In genomic region chr6:53805016-53805415, GRCh38 we compare ENCODE assay signal across 16 cellular contexts.
"Had no signal": no experiment of that assay in that cellular context is flagged by ENCODE, and none has a peak within 500 bp of the region (broad histone marks: within the 10 kb centered on the region; RNA-seq: fewer than 3 reads in every experiment).

No MANE protein-coding gene starts in this region.

- H3K27ac ChIP-seq: hepatocyte, left lung, prostate gland, right lobe of liver, uterus had no signal

- H3K9me3 ChIP-seq: left lung, prostate gland, right lobe of liver, uterus had no signal

- H3K27me3 ChIP-seq: hepatocyte, left lung, right lobe of liver, uterus had no signal

- H3K4me2 ChIP-seq: hepatocyte, smooth muscle cell had no signal

- H3K4me3 ChIP-seq: hepatocyte, left lung, prostate gland, right lobe of liver, smooth muscle cell, uterus had no signal

- ATAC-seq: left lung; right lobe of liver; stimulated activated naive CD8-positive, alpha-beta T cell treated with anti-CD3 and anti-CD28 coated beads, Interleukin-15, amount 100 ng/mL, for 72 hours; T-cell had no signal

- H3K4me1 Mint-ChIP-seq: nephron progenitor cell, T-cell had no signal

- H3K27ac Mint-ChIP-seq: activated naive CD4-positive, alpha-beta T cell treated with anti-CD3 and anti-CD28 coated beads for 36 hours; nephron progenitor cell; stimulated activated naive CD8-positive, alpha-beta T cell treated with anti-CD3 and anti-CD28 coated beads, Interleukin-15, amount 100 ng/mL, for 72 hours; T-cell had no signal

- DNase-seq: activated CD4-positive, CD25-positive, alpha-beta regulatory T cell treated with anti-CD3 and anti-CD28 coated beads, Interleukin-2, amount 50 U/mL, for 72 hours; activated T-cell treated with anti-CD3 and anti-CD28 coated beads for 4 hours; central memory CD4-positive, alpha-beta T cell; effector memory CD4-positive, alpha-beta T cell; islet precursor cell; left lung; nephron progenitor cell; right lobe of liver; stimulated activated naive CD8-positive, alpha-beta T cell treated with anti-CD3 and anti-CD28 coated beads, Interleukin-15, amount 100 ng/mL, for 72 hours; T-helper 9 cell; uterus had no signal

- H3K9me3 Mint-ChIP-seq: activated naive CD4-positive, alpha-beta T cell treated with anti-CD3 and anti-CD28 coated beads for 36 hours; nephron progenitor cell; stimulated activated naive CD8-positive, alpha-beta T cell treated with anti-CD3 and anti-CD28 coated beads, Interleukin-15, amount 100 ng/mL, for 72 hours; T-cell had no signal

- H3K36me3 ChIP-seq: left lung, prostate gland, right lobe of liver, uterus had no signal

- H3K4me1 ChIP-seq: left lung, prostate gland, right lobe of liver, uterus had no signal

- H3K4me3 Mint-ChIP-seq: activated naive CD4-positive, alpha-beta T cell treated with anti-CD3 and anti-CD28 coated beads for 36 hours; nephron progenitor cell; stimulated activated naive CD8-positive, alpha-beta T cell treated with anti-CD3 and anti-CD28 coated beads, Interleukin-15, amount 100 ng/mL, for 72 hours; T-cell had no signal

- H3K36me3 Mint-ChIP-seq: T-cell had no signal

- H2AFZ ChIP-seq: hepatocyte had no signal

- H3K27me3 Mint-ChIP-seq: stimulated activated naive CD8-positive, alpha-beta T cell treated with anti-CD3 and anti-CD28 coated beads, Interleukin-15, amount 100 ng/mL, for 72 hours; T-cell had no signal
